8 cellular contexts compared by ENCODE assay signal in the genomic region with DNA sequence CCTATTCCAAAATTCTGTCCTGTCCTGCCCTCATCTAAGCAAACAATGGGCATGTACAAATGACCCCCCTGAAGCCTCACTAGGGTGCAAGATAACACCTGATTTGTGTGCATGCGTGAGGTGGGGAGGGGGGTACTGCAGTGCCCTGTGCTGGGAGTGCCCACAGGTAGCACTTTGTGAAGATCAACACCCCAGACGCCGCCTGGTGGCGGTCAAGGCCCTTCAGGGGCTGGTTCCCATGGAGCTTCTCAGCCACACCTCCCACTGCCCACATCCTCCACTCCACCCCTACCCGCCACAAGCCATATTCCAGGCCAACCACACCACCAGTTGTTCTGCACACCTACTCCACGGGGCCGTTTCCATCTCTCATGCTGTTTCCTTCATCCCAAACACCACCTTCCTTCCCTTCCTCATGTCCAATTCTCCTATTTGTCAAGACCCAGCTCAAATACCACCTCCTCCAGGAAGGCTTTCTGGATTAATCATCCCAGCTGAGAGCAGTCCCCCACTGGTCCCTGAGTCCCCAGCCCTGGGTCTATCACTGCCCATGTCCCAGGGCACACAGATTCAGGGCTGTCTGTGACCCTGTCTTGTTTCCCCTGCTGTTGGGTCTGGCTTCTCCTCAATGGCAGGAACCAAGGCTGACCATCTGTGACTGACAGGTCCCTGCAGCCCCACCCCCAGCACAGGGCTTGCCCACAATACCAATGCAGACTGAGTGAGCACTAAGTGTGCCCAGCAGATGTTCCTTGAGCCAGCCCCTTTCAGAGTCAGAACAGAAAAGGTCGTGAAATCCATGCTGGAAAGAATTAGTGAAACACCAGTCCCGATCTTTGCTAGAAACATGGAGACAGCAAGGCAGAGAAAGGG.
DNase-seq lines count a peak whose midpoint lies in the region; ATAC-seq and TF ChIP-seq lines count a peak whose summit lies in the region.

No MANE protein-coding gene starts in this region.

- POLR2A ChIA-PET in activated CD4-positive, alpha-beta T cell treated with anti-CD3 and anti-CD28 coated beads for 36 hours (lab: Charles Lee) = no interaction called here
- POLR2A ChIA-PET in activated CD8-positive, alpha-beta T cell treated with anti-CD3 and anti-CD28 coated beads for 36 hours (lab: Charles Lee) = no interaction called here

- no peaks in the 10 kb centered on the region for H3K9me3 Mint-ChIP-seq in activated CD4-positive, alpha-beta T cell treated with anti-CD3 and anti-CD28 coated beads for 36 hours (ENCODE audit: low read depth)
- no peaks in the 10 kb centered on the region for H3K9me3 Mint-ChIP-seq in activated CD8-positive, alpha-beta T cell treated with anti-CD3 and anti-CD28 coated beads for 36 hours

- ATAC-seq in activated CD4-positive, alpha-beta T cell treated with anti-CD3 and anti-CD28 coated beads for 36 hours = peak; percentile 84
- peak; percentile 92 for ATAC-seq in activated CD8-positive, alpha-beta T cell treated with anti-CD3 and anti-CD28 coated beads for 36 hours
- ATAC-seq in GM18511 (IDR thresholded peaks at IDR 0.05; ENCODE audit: unreplicated experiment) = no peak

- H3K27ac Mint-ChIP-seq in activated CD4-positive, alpha-beta T cell treated with anti-CD3 and anti-CD28 coated beads for 36 hours = no peak overlapping the region
- no peak overlapping the region for H3K27ac Mint-ChIP-seq in activated CD8-positive, alpha-beta T cell treated with anti-CD3 and anti-CD28 coated beads for 36 hours

- no peak for TF ChIP-seq CTCF in activated CD8-positive, alpha-beta T cell treated with anti-CD3 and anti-CD28 coated beads for 36 hours (IDR thresholded peaks at IDR 0.05)

- H3K4me1 Mint-ChIP-seq in activated CD4-positive, alpha-beta T cell treated with anti-CD3 and anti-CD28 coated beads for 36 hours = peaks cover 3% of the 10 kb centered on the region
- H3K4me1 Mint-ChIP-seq in activated CD8-positive, alpha-beta T cell treated with anti-CD3 and anti-CD28 coated beads for 36 hours (ENCODE audit: low read depth) = peaks cover 5% of the 10 kb centered on the region

- H3K36me3 Mint-ChIP-seq in activated CD4-positive, alpha-beta T cell treated with anti-CD3 and anti-CD28 coated beads for 36 hours (ENCODE audit: low read depth) = no peaks in the 10 kb centered on the region
- no peaks in the 10 kb centered on the region for H3K36me3 Mint-ChIP-seq in activated CD8-positive, alpha-beta T cell treated with anti-CD3 and anti-CD28 coated beads for 36 hours (ENCODE audit: low read depth)

- H3K4me3 Mint-ChIP-seq in activated CD4-positive, alpha-beta T cell treated with anti-CD3 and anti-CD28 coated beads for 36 hours = no peak overlapping the region
- no peak overlapping the region for H3K4me3 Mint-ChIP-seq in activated CD8-positive, alpha-beta T cell treated with anti-CD3 and anti-CD28 coated beads for 36 hours

- intact Hi-C loops in activated CD4-positive, alpha-beta T cell treated with anti-CD3 and anti-CD28 coated beads for 36 hours (cut with DNase I, micrococcal nuclease) = no loop called here
- intact Hi-C loops in activated CD8-positive, alpha-beta T cell treated with anti-CD3 and anti-CD28 coated beads for 36 hours (cut with micrococcal nuclease) = no loop called here

- peak; percentile 66 for DNase-seq in activated CD4-positive, alpha-beta T cell treated with anti-CD3 and anti-CD28 coated beads for 36 hours
- no peak for DNase-seq in activated CD4-positive, alpha-beta T cell treated with anti-CD3 and anti-CD28 coated beads, Interleukin-2, amount 50 U/mL, for 1 hour
- DNase-seq in HuH-7 (ENCODE audit: low spot score) (peak; percentile 97), mucosa of gallbladder (ENCODE audit: low spot score) (peak; percentile 14), Kasumi-1 (lab: John Stamatoyannopoulos, UW) (no peak), retina (no peak)
- DNase-seq in activated CD8-positive, alpha-beta T cell treated with anti-CD3 and anti-CD28 coated beads for 36 hours = peak; percentile 67

- no peaks in the 10 kb centered on the region for H3K27me3 Mint-ChIP-seq in activated CD4-positive, alpha-beta T cell treated with anti-CD3 and anti-CD28 coated beads for 36 hours
- peaks cover 3% of the 10 kb centered on the region for H3K27me3 Mint-ChIP-seq in activated CD8-positive, alpha-beta T cell treated with anti-CD3 and anti-CD28 coated beads for 36 hours

- CTCF ChIA-PET in activated CD4-positive, alpha-beta T cell treated with anti-CD3 and anti-CD28 coated beads for 36 hours (lab: Charles Lee) = interaction anchor here (0.6 to 2.0 kb wide), 6 partner anchors 10 to 1023 kb away, joined by 3 to 7 read pairs (median 4); no protein-coding TSS in a partner anchor
- CTCF ChIA-PET in activated CD8-positive, alpha-beta T cell treated with anti-CD3 and anti-CD28 coated beads for 36 hours (lab: Charles Lee) = interaction anchor here (0.8 to 4.3 kb wide), 5 partner anchors 11 to 136 kb away, joined by 3 to 22 read pairs (median 4); no protein-coding TSS in a partner anchor

Comparison
In these comparisons a context has a peak if more than half of its experiments do, and no peak if none do; other contexts are left out.
1. DNase-seq: peak in activated CD4-positive, alpha-beta T cell treated with anti-CD3 and anti-CD28 coated beads for 36 hours (single experiment), HuH-7 (single experiment), activated CD8-positive, alpha-beta T cell treated with anti-CD3 and anti-CD28 coated beads for 36 hours (single experiment) and mucosa of gallbladder (single experiment); none in activated CD4-positive, alpha-beta T cell treated with anti-CD3 and anti-CD28 coated beads, Interleukin-2, amount 50 U/mL, for 1 hour (single experiment), Kasumi-1 (0 of 2) and retina (single experiment).